In the genomic region with DNA sequence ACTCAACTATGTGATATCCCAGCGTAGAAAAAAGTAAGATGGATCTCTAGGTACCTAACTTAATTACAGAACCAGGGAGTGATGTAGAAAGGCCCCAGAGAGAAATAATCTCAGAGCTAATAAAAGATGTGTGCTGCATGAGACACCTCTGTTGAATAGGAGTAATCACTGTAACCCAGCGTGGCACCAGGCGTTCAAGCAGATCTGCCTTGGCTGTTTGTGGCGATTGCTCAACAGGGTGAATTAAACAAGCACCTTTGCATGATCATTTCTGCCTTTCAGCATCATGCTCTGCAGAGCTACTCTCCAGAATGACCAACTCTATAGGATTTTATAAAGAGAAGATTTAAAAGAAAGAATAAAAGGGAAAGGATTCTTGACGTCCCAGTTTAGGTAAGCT, we compare ENCODE assay signal across 27 cellular contexts.
DNase-seq lines count a peak whose midpoint lies in the region; ATAC-seq and TF ChIP-seq lines count a peak whose summit lies in the region.
"Had no signal": no experiment of that assay in that cellular context is flagged by ENCODE, and none has a peak within 500 bp of the region (broad histone marks: within the 10 kb centered on the region; RNA-seq: fewer than 3 reads in every experiment).

No MANE protein-coding gene starts in this region.

- H3K27me3 Mint-ChIP-seq in GM23338 (ENCODE audit: insufficient read depth, low read depth, poor library complexity), result no peaks in the 10 kb centered on the region
- H3K27me3 Mint-ChIP-seq in mesothelial cell of epicardium (ENCODE audit: low read depth), result no peaks in the 10 kb centered on the region
- H3K27me3 Mint-ChIP-seq: activated CD4-positive, alpha-beta T cell treated with anti-CD3 and anti-CD28 coated beads for 36 hours; naive thymus-derived CD4-positive, alpha-beta T cell; type B pancreatic cell had no signal

- H3K79me2 ChIP-seq in GM23338 (replicated peaks; ENCODE audit: insufficient read depth), result no peaks in the 10 kb centered on the region
- H3K79me2 ChIP-seq in PC-3 (ENCODE audit: low read length), result no peaks in the 10 kb centered on the region
- no peaks in the 10 kb centered on the region for H3K79me2 ChIP-seq in neural cell (replicated peaks; ENCODE audit: insufficient read depth, low read length)

- H3K4me3 ChIP-seq in GM23338 (no peak overlapping the region), PC-3 (ENCODE audit: low read length) (no peak overlapping the region), neural cell (ENCODE audit: low read length) (no peak overlapping the region), SJCRH30 (no peak overlapping the region)
- H3K4me3 ChIP-seq: HAP-1, heart right ventricle had no signal

- no peaks in the 10 kb centered on the region; the same call in 2 of the 3 replicates for H3K9me3 Mint-ChIP-seq in GM23338
- peaks cover 10% of the 10 kb centered on the region for H3K9me3 Mint-ChIP-seq in mesothelial cell of epicardium
- H3K9me3 Mint-ChIP-seq: type B pancreatic cell had no signal

- H4K20me1 ChIP-seq in GM23338 (replicated peaks; ENCODE audit: insufficient read depth) (no peaks in the 10 kb centered on the region), PC-3 (ENCODE audit: low read length) (no peaks in the 10 kb centered on the region), neural cell (ENCODE audit: insufficient read depth) (no peaks in the 10 kb centered on the region)

- no peaks in the 10 kb centered on the region for H3K9me2 ChIP-seq in GM23338 (ENCODE audit: insufficient read depth)
- H3K9me2 ChIP-seq in PC-3 (replicated peaks; ENCODE audit: low read length), result no peaks in the 10 kb centered on the region
- H3K9me2 ChIP-seq in neural cell (ENCODE audit: insufficient read depth, low read length), result no peaks in the 10 kb centered on the region

- CTCF ChIA-PET in PC-3 (lab: Charles Lee), result no interaction called here

- H3K36me3 ChIP-seq in GM23338 (ENCODE audit: insufficient read depth) (no peaks in the 10 kb centered on the region), PC-3 (ENCODE audit: low read depth, low read length) (no peaks in the 10 kb centered on the region), neural cell (ENCODE audit: insufficient read depth, low read length) (no peaks in the 10 kb centered on the region), SJCRH30 (no peaks in the 10 kb centered on the region)
- H3K36me3 ChIP-seq: HAP-1, heart right ventricle had no signal

- no TSS peak for BruUV-seq in PC-3 (replicated peaks; lab: Mats Ljungman, UMichigan)

- TF ChIP-seq RAD21 in neural cell (conservative IDR thresholded peaks at IDR 0.05), result no peak

- H3K27ac ChIP-seq in GM23338 (ENCODE audit: low read depth) (no peak overlapping the region), PC-3 (ENCODE audit: low read length) (peak overlapping the region; percentile 46), neural cell (ENCODE audit: low read length) (peak overlapping the region; percentile 10), SJCRH30 (no peak overlapping the region)
- H3K27ac ChIP-seq: heart right ventricle had no signal

- H3K4me1 Mint-ChIP-seq in GM23338, result peaks cover 12% of the 10 kb centered on the region
- no peaks in the 10 kb centered on the region for H3K4me1 Mint-ChIP-seq in mesothelial cell of epicardium
- H3K4me1 Mint-ChIP-seq: activated CD4-positive, alpha-beta T cell treated with anti-CD3 and anti-CD28 coated beads for 36 hours had no signal

- DNase-seq in GM23338 (ENCODE audit: low spot score) (peak; percentile 5), NCI-H2081 treated with DMSO at 0.1 percent for 48 hours (lab: John Stamatoyannopoulos, UW) (peak; percentile 51), PC-3 (no peak), mesothelial cell of epicardium (ENCODE audit: low spot score in 2 of 2, unreplicated experiment in 2 of 2) (no peak), SJCRH30 (no peak), GM20000 (ENCODE audit: low spot score) (no peak)
- DNase-seq: activated CD4-positive, alpha-beta T cell treated with anti-CD3 and anti-CD28 coated beads for 36 hours; activated CD8-positive, alpha-beta memory T cell treated with anti-CD3 and anti-CD28 coated beads for 24 hours; activated naive CD4-positive, alpha-beta T cell; activated T-cell treated with anti-CD3 and anti-CD28 coated beads, Interleukin-2, amount 50 U/mL, for 1 hour; DMS 273 treated with DMSO at 0.1 percent for 48 hours; effector CD8-positive, alpha-beta T cell; erythroblast; foreskin fibroblast; GF-D8; heart right ventricle; mesendoderm; naive thymus-derived CD4-positive, alpha-beta T cell; NK-92 treated with Interleukin-12 subunit alpha and Interleukin-12 subunit beta, amount 100 ng/mL, for 24 hours; small intestine; stimulated activated CD4-positive, alpha-beta T cell treated with anti-CD3 and anti-CD28 coated beads, Interleukin-1b, Interleukin-23, amount 100 ng/mL, for 48 hours had no signal

- no peak overlapping the region for H3K9ac ChIP-seq in PC-3 (ENCODE audit: low read length)
- no peak overlapping the region for H3K9ac ChIP-seq in neural cell (ENCODE audit: low read length)

- H3K9me3 ChIP-seq in PC-3 (ENCODE audit: low read length) (no peaks in the 10 kb centered on the region), neural cell (ENCODE audit: low read length) (peaks cover 5% of the 10 kb centered on the region), SJCRH30 (replicated peaks) (no peaks in the 10 kb centered on the region)
- H3K9me3 ChIP-seq: HAP-1 had no signal

- H3F3A ChIP-seq in GM23338 (replicated peaks; ENCODE audit: low read depth) (no peaks in the 10 kb centered on the region), PC-3 (ENCODE audit: low read length, unreplicated experiment) (no peaks in the 10 kb centered on the region), neural cell (ENCODE audit: insufficient read depth, low read length, poor library complexity, severe bottlenecking) (no peaks in the 10 kb centered on the region)

- no peak overlapping the region; the same call in 1 of the 2 replicates for H2AFZ ChIP-seq in GM23338
- no peak overlapping the region for H2AFZ ChIP-seq in PC-3 (ENCODE audit: low read length)
- no peak overlapping the region for H2AFZ ChIP-seq in neural cell (ENCODE audit: low read depth, low read length)

- no peak for TF ChIP-seq EP300 in neural cell (conservative IDR thresholded peaks at IDR 0.05; ENCODE audit: poor library complexity, severe bottlenecking)

- H3K4me3 Mint-ChIP-seq in GM23338 (no peak overlapping the region), mesothelial cell of epicardium (no peak overlapping the region)
- H3K4me3 Mint-ChIP-seq: activated CD4-positive, alpha-beta T cell treated with anti-CD3 and anti-CD28 coated beads for 36 hours; brain; naive thymus-derived CD4-positive, alpha-beta T cell; type B pancreatic cell had no signal

- POLR2A ChIA-PET in PC-3 (lab: Charles Lee; ENCODE audit: unreplicated experiment), result no interaction called here

- H3K4me2 ChIP-seq in GM23338 (peak overlapping the region; percentile 9; the same call in 1 of the 2 replicates), PC-3 (ENCODE audit: low read length) (peak overlapping the region; percentile 26; the same call in 1 of the 2 replicates), neural cell (ENCODE audit: low read length) (peak overlapping the region; percentile 41)

- intact Hi-C loops in PC-3 (cut with micrococcal nuclease), result loop anchor here (1.0 to 5.0 kb wide), 2 partner anchors 128 to 239 kb away; no protein-coding TSS in a partner anchor

- H3K27me3 ChIP-seq in GM23338 (ENCODE audit: insufficient read depth) (no peaks in the 10 kb centered on the region), PC-3 (ENCODE audit: low read length) (no peaks in the 10 kb centered on the region), neural cell (ENCODE audit: insufficient read depth, low read depth, low read length) (no peaks in the 10 kb centered on the region), SJCRH30 (no peaks in the 10 kb centered on the region)
- H3K27me3 ChIP-seq: heart right ventricle had no signal

- H3K27ac Mint-ChIP-seq in GM23338 (no peak overlapping the region), mesothelial cell of epicardium (no peak overlapping the region)
- H3K27ac Mint-ChIP-seq: activated CD4-positive, alpha-beta T cell treated with anti-CD3 and anti-CD28 coated beads for 36 hours; naive thymus-derived CD4-positive, alpha-beta T cell; type B pancreatic cell had no signal

- H3K36me3 Mint-ChIP-seq in GM23338 (ENCODE audit: low read depth) (no peaks in the 10 kb centered on the region), mesothelial cell of epicardium (no peaks in the 10 kb centered on the region)
- H3K36me3 Mint-ChIP-seq: brain, type B pancreatic cell had no signal

- H3K4me1 ChIP-seq in GM23338 (ENCODE audit: insufficient read depth) (peaks cover 14% of the 10 kb centered on the region), PC-3 (ENCODE audit: insufficient read depth, low read length) (peaks cover 13% of the 10 kb centered on the region), SJCRH30 (no peaks in the 10 kb centered on the region)
- H3K4me1 ChIP-seq: HAP-1, heart right ventricle had no signal

- TF ChIP-seq CTCF in GM23338 (conservative IDR thresholded peaks at IDR 0.05; ENCODE audit: low read depth in 2 of 2) (no peak), PC-3 (conservative IDR thresholded peaks at IDR 0.05; ENCODE audit: low read depth, low read length) (no peak), neural cell (IDR thresholded peaks at IDR 0.05; ENCODE audit: poor library complexity, severe bottlenecking) (no peak), mesothelial cell of epicardium (IDR thresholded peaks at IDR 0.05; ENCODE audit: unreplicated experiment) (no peak), GM20000 (IDR thresholded peaks at IDR 0.05; ENCODE audit: extremely low read depth, missing control alignments) (no peak)

- peak; percentile 65 for ATAC-seq in GM23338
- ATAC-seq in PC-3, result no peak
- no peak for ATAC-seq in HG03521 (IDR thresholded peaks at IDR 0.05; ENCODE audit: unreplicated experiment)
- ATAC-seq: activated CD4-positive, alpha-beta T cell treated with anti-CD3 and anti-CD28 coated beads for 36 hours; heart right ventricle; naive thymus-derived CD4-positive, alpha-beta T cell; Panc1 had no signal

TF ChIP-seq in GM23338, 12 proteins besides CTCF, POLR2A, EP300 and RAD21 (continues in another document):
- TF ChIP-seq ZNF114 (CRISPR knock-in tag; IDR thresholded peaks at IDR 0.05) (no peak), EZH2phosphoT487 (IDR thresholded peaks at IDR 0.05; ENCODE audit: unreplicated experiment) (no peak), EZH2 (IDR thresholded peaks at IDR 0.05; ENCODE audit: low read depth, unreplicated experiment) (no peak), STAT1 (IDR thresholded peaks at IDR 0.05; ENCODE audit: unreplicated experiment) (no peak), JUNB (IDR thresholded peaks at IDR 0.05; ENCODE audit: unreplicated experiment) (no peak), NANOG (IDR thresholded peaks at IDR 0.05; ENCODE audit: borderline replicate concordance) (no peak)

TF ChIP-seq in neural cell, 6 proteins besides CTCF, POLR2A, EP300 and RAD21 (continues in another document):
- TF ChIP-seq POLR2AphosphoS5 (IDR thresholded peaks at IDR 0.05), result no peak
- TF ChIP-seq EZH2 (IDR thresholded peaks at IDR 0.05; ENCODE audit: borderline replicate concordance, insufficient read depth, low read length, poor library complexity, severe bottlenecking), result no peak
- no peak for TF ChIP-seq SMC3 (conservative IDR thresholded peaks at IDR 0.05; ENCODE audit: poor library complexity)
- TF ChIP-seq TAF1 (IDR thresholded peaks at IDR 0.05; ENCODE audit: low read depth), result no peak
- no peak for TF ChIP-seq MXI1 (conservative IDR thresholded peaks at IDR 0.05; ENCODE audit: poor library complexity, severe bottlenecking)

Comparison
In these comparisons a context has a peak if more than half of its experiments do, and no peak if none do; other contexts are left out.
1. DNase-seq: peak in GM23338 (single experiment) and NCI-H2081 treated with DMSO at 0.1 percent for 48 hours (single experiment); none in PC-3 (single experiment), mesothelial cell of epicardium (0 of 2), SJCRH30 (0 of 2) and GM20000 (single experiment).
2. H3K27ac ChIP-seq: peak in PC-3 (single experiment) and neural cell (single experiment); none in GM23338 (single experiment) and SJCRH30 (single experiment).
3. Peak in every context shown above with its lines, with median percentiles within 50 percentile points of each other: H3K4me2 ChIP-seq.